ENCODE assay signal across 13 cellular contexts in genomic region chr17:78197147-78197830, GRCh38. TPM values are rescaled to one million over a fixed set of nuclear protein-coding genes. Genes with fewer than 3 reads are reported as not detected.
A peak's percentile ranks its signal among the peaks of the same experiment; 100 is the strongest.
DNase-seq lines count a peak whose midpoint lies in the region; TF ChIP-seq lines count a peak whose summit lies in the region.
"Had no signal": no experiment of that assay in that cellular context is flagged by ENCODE, and none has a peak within 500 bp of the region (broad histone marks: within the 10 kb centered on the region; RNA-seq: fewer than 3 reads in every experiment).

No MANE protein-coding gene starts in this region.

- H3K9me3 ChIP-seq in stomach: no peaks in the 10 kb centered on the region

- H3K4me1 Mint-ChIP-seq in glutamatergic neuron (ENCODE audit: low read depth, unreplicated experiment): peaks cover 9% of the 10 kb centered on the region
- peaks cover 6% of the 10 kb centered on the region for H3K4me1 Mint-ChIP-seq in activated naive CD4-positive, alpha-beta T cell treated with anti-CD3 and anti-CD28 coated beads, Interleukin-2, amount 10 ng/mL, durations not matched to agents 7 days and 5 days
- H3K4me1 Mint-ChIP-seq: natural killer cell had no signal

- TF ChIP-seq EP300 in stomach (IDR thresholded peaks at IDR 0.05): no peak

- POLR2A ChIA-PET in GM10248 (lab: Yijun Ruan, JAX): interaction anchor here (0.8 kb wide), 1 partner anchor 10 kb away, joined by 4 read pairs; the partner anchor contains the start of genes AFMID and TK1

- no peak overlapping the region for H3K4me3 ChIP-seq in stomach

- CTCF ChIA-PET in GM10248 (lab: Yijun Ruan, JAX): interaction anchor here (1.3 to 3.7 kb wide), 2 partner anchors 21 to 84 kb away, joined by 3 to 14 read pairs; no protein-coding TSS in a partner anchor
- CTCF ChIA-PET in activated naive CD4-positive, alpha-beta T cell treated with anti-CD3 and anti-CD28 coated beads, Interleukin-2, amount 10 ng/mL, durations not matched to agents 7 days and 5 days (lab: Charles Lee): interaction anchor here (1.0 to 1.5 kb wide), 2 partner anchors 21 to 54 kb away, joined by 3 to 4 read pairs; no protein-coding TSS in a partner anchor

- DNase-seq in NCI-H2107 treated with DMSO at 0.1 percent for 48 hours (lab: John Stamatoyannopoulos, UW; ENCODE audit: unreplicated experiment) (peak; percentile 44), NCI-H2107 (lab: John Stamatoyannopoulos, UW) (no peak), glutamatergic neuron (no peak), stomach (no peak), GM10248 (ENCODE audit: extremely low spot score) (no peak), activated T-cell treated with anti-CD3 and anti-CD28 coated beads for 4 hours (no peak)
- no peak for DNase-seq in activated naive CD4-positive, alpha-beta T cell treated with anti-CD3 and anti-CD28 coated beads, Interleukin-2, amount 10 ng/mL, durations not matched to agents 7 days and 5 days
- DNase-seq: 8988T, natural killer cell, NCI-H1930, T-helper 9 cell had no signal

- H3K4me1 ChIP-seq in stomach: peaks cover 6 to 21% (median 15%) of the 10 kb centered on the region in 4 donors

- peak overlapping the region; percentile 59 for H3K27ac Mint-ChIP-seq in glutamatergic neuron (ENCODE audit: unreplicated experiment)
- no peak overlapping the region for H3K27ac Mint-ChIP-seq in activated naive CD4-positive, alpha-beta T cell treated with anti-CD3 and anti-CD28 coated beads, Interleukin-2, amount 10 ng/mL, durations not matched to agents 7 days and 5 days
- H3K27ac Mint-ChIP-seq: natural killer cell had no signal

- peak overlapping the region; percentile 2 for H3K4me3 Mint-ChIP-seq in glutamatergic neuron (ENCODE audit: unreplicated experiment)
- H3K4me3 Mint-ChIP-seq in activated naive CD4-positive, alpha-beta T cell treated with anti-CD3 and anti-CD28 coated beads, Interleukin-2, amount 10 ng/mL, durations not matched to agents 7 days and 5 days: no peak overlapping the region
- H3K4me3 Mint-ChIP-seq: natural killer cell had no signal

- H3K27ac ChIP-seq in VCaP (peak overlapping the region; percentile 99), stomach (peak overlapping the region in 4 of 5 donors; percentile 85 to 93 (median 87))

- peaks cover 6 to 56% (median 51%) of the 10 kb centered on the region in 4 donors for H3K36me3 ChIP-seq in stomach

- H3K27me3 ChIP-seq in stomach: no peaks in the 10 kb centered on the region

- TF ChIP-seq CTCF in VCaP (conservative IDR thresholded peaks at IDR 0.05): no peak
- no peak for TF ChIP-seq CTCF in glutamatergic neuron (IDR thresholded peaks at IDR 0.05; ENCODE audit: partially characterized antibody, unreplicated experiment)
- no peak for TF ChIP-seq CTCF in stomach (IDR thresholded peaks at IDR 0.05)
- TF ChIP-seq CTCF in GM10248 (IDR thresholded peaks at IDR 0.05; ENCODE audit: control extremely low read depth, extremely low read depth, low read depth, missing control alignments): no peak

- intact Hi-C loops in stomach (cut with DNase I; ENCODE audit: low total_unique reads): no loop called here

- no peak for TF ChIP-seq POLR2A in stomach (IDR thresholded peaks at IDR 0.05)

- H3K9me3 Mint-ChIP-seq in glutamatergic neuron (ENCODE audit: unreplicated experiment): peaks cover 1% of the 10 kb centered on the region
- no peaks in the 10 kb centered on the region for H3K9me3 Mint-ChIP-seq in activated naive CD4-positive, alpha-beta T cell treated with anti-CD3 and anti-CD28 coated beads, Interleukin-2, amount 10 ng/mL, durations not matched to agents 7 days and 5 days
- H3K9me3 Mint-ChIP-seq: natural killer cell had no signal

- WGBS in stomach, 5 donors: 73 to 83% (median 81%) methylated on average over 9 of the region's 9 CpGs

- no peaks in the 10 kb centered on the region for H3K27me3 Mint-ChIP-seq in glutamatergic neuron (ENCODE audit: unreplicated experiment)
- no peaks in the 10 kb centered on the region for H3K27me3 Mint-ChIP-seq in activated naive CD4-positive, alpha-beta T cell treated with anti-CD3 and anti-CD28 coated beads, Interleukin-2, amount 10 ng/mL, durations not matched to agents 7 days and 5 days

- no peaks in the 10 kb centered on the region for H3K36me3 Mint-ChIP-seq in glutamatergic neuron (ENCODE audit: unreplicated experiment)
- peaks cover 17% of the 10 kb centered on the region for H3K36me3 Mint-ChIP-seq in activated naive CD4-positive, alpha-beta T cell treated with anti-CD3 and anti-CD28 coated beads, Interleukin-2, amount 10 ng/mL, durations not matched to agents 7 days and 5 days
- H3K36me3 Mint-ChIP-seq: natural killer cell had no signal

RNA-seq across cellular contexts. Expression of gene AFMID, which starts 10.1 kb away (rescaled TPM):
- total RNA-seq in glutamatergic neuron (ENCODE audit: unreplicated experiment) (29.9 TPM), stomach (100 to 1,000 TPM in 3 of 5 donors, 10 to 100 TPM in 2; 29.6 to 189 (median 109) TPM)
- 10 to 100 TPM; 25.7 to 39.7 (median 27.2) TPM for polyA plus RNA-seq in stomach

RNA-seq across cellular contexts. Expression of gene TK1, which starts 10.4 kb away (rescaled TPM):
- total RNA-seq in glutamatergic neuron (ENCODE audit: unreplicated experiment) (2.5 TPM), stomach (10 to 100 TPM in 4 of 5 donors, 1 to 10 TPM in 1; 4.5 to 35.6 (median 17.8) TPM)
- polyA plus RNA-seq in stomach: 10 to 100 TPM in 2 of 3 donors, 1 to 10 TPM in 1; 8.7 to 38.1 (median 17.7) TPM

RNA-seq across cellular contexts. Expression of gene BIRC5, which starts 16.8 kb away (rescaled TPM):
- 14.5 TPM for total RNA-seq in glutamatergic neuron (ENCODE audit: unreplicated experiment)
- 10 to 100 TPM in 1 of 5 donors, 1 to 10 TPM in 3, not detected in 1; 3.9 to 10.5 (median 5.4) TPM for total RNA-seq in stomach
- polyA plus RNA-seq in stomach: 10 to 100 TPM in 2 of 3 donors, 1 to 10 TPM in 1; 3.4 to 10.3 (median 10.1) TPM

RNA-seq across cellular contexts. Expression of gene SYNGR2, which starts 28.9 kb away (rescaled TPM):
- 3.2 TPM for total RNA-seq in glutamatergic neuron (ENCODE audit: unreplicated experiment)
- total RNA-seq in stomach: 100 to 1,000 TPM in 1 of 5 donors, 10 to 100 TPM in 4; 28.6 to 219 (median 44.9) TPM
- polyA plus RNA-seq in stomach: 100 to 1,000 TPM in 1 of 3 donors, 10 to 100 TPM in 2; 36.0 to 151 (median 71.7) TPM

RNA-seq across cellular contexts. Expression of gene TMEM235, which starts 34.1 kb away (rescaled TPM):
- not detected for total RNA-seq in glutamatergic neuron (ENCODE audit: unreplicated experiment)
- not detected for total RNA-seq in stomach
- not detected for polyA plus RNA-seq in stomach
- total RNA-seq: natural killer cell, RPMI7951 had no signal
